ENCODE assay signal across 8 cellular contexts in genomic region chr5:57298985-57299491, GRCh38.
DNase-seq lines count a peak whose midpoint lies in the region; ATAC-seq and TF ChIP-seq lines count a peak whose summit lies in the region.

No MANE protein-coding gene starts in this region.

- H3K27me3 Mint-ChIP-seq in activated T-helper 17 cell treated with anti-CD3 and anti-CD28 coated beads, Interleukin-2, amount 50 U/mL, for 72 hours = no peaks in the 10 kb centered on the region

- H3K4me3 Mint-ChIP-seq in activated T-helper 17 cell treated with anti-CD3 and anti-CD28 coated beads, Interleukin-2, amount 50 U/mL, for 72 hours = peak overlapping the region; percentile 73

- H3K4me3 ChIP-seq in PC-9 (no peak overlapping the region), foreskin fibroblast (ENCODE audit: low read depth in 1 of 2, low read length in 2 of 2) (no peak overlapping the region), aorta (ENCODE audit: low read length in 2 of 2) (no peak overlapping the region)

- H2AFZ ChIP-seq in PC-9 = no peak overlapping the region

- H3K9me3 Mint-ChIP-seq in activated T-helper 17 cell treated with anti-CD3 and anti-CD28 coated beads, Interleukin-2, amount 50 U/mL, for 72 hours = no peaks in the 10 kb centered on the region

- peak overlapping the region; percentile 72 for H3K27ac Mint-ChIP-seq in activated T-helper 17 cell treated with anti-CD3 and anti-CD28 coated beads, Interleukin-2, amount 50 U/mL, for 72 hours

- CTCF ChIA-PET in PC-9 (lab: Charles Lee) = no interaction called here

- peak overlapping the region; percentile 10; the same call in 1 of the 2 replicates for H3K4me2 ChIP-seq in PC-9

- H3K4me1 Mint-ChIP-seq in activated T-helper 17 cell treated with anti-CD3 and anti-CD28 coated beads, Interleukin-2, amount 50 U/mL, for 72 hours = peaks cover 20% of the 10 kb centered on the region

- intact Hi-C loops in PC-9 (cut with micrococcal nuclease; ENCODE audit: unreplicated experiment) = loop anchor here (1.0 to 10.0 kb wide), 16 partner anchors 84 to 1706 kb away; no protein-coding TSS in a partner anchor
- intact Hi-C loops in aorta (cut with DNase I) = loop anchor here (1.0 to 10.0 kb wide), 3 partner anchors 478 to 1163 kb away; no protein-coding TSS in a partner anchor

- POLR2A ChIA-PET in PC-9 (lab: Charles Lee; ENCODE audit: unreplicated experiment) = no interaction called here

- peak overlapping the region; percentile 48 for H3K27ac ChIP-seq in PC-9
- no peak overlapping the region for H3K27ac ChIP-seq in aorta (ENCODE audit: low read depth in 1 of 2, low read length in 2 of 2)

- peaks cover 17% of the 10 kb centered on the region for H3K9me3 ChIP-seq in PC-9 (ENCODE audit: insufficient read depth, low read depth)
- no peaks in the 10 kb centered on the region for H3K9me3 ChIP-seq in aorta (ENCODE audit: control insufficient read depth, low read length)

- BruUV-seq in PC-9 (replicated peaks; lab: Mats Ljungman, UMichigan) = no TSS peak

- WGBS in aorta, 2 donors = 20 to 23% methylated on average over 15 of the region's 15 CpGs

- H4K20me1 ChIP-seq in PC-9 (ENCODE audit: insufficient read depth) = no peaks in the 10 kb centered on the region

- peak; percentile 27 for DNase-seq in NCI-H1436 (lab: John Stamatoyannopoulos, UW)
- DNase-seq in NCI-H1436 treated with DMSO at 0.1 percent for 48 hours (lab: John Stamatoyannopoulos, UW) = no peak
- peak; percentile 47 for DNase-seq in HS-27A (ENCODE audit: low read depth)
- DNase-seq in PC-9 = peak; percentile 58 to 67
- peak; percentile 63 to 90 for DNase-seq in foreskin fibroblast
- peak; percentile 66 for DNase-seq in non-pigmented ciliary epithelial cell (ENCODE audit: low read depth)
- DNase-seq in aorta = no peak

- H3K4me1 ChIP-seq in PC-9 (replicated peaks; ENCODE audit: insufficient read depth) (peaks cover 11% of the 10 kb centered on the region; the same call in 1 of the 2 replicates), aorta (ENCODE audit: control insufficient read depth in 1 of 2, insufficient read depth in 2 of 2, low read length in 2 of 2) (peaks cover 0 to 3% of the 10 kb centered on the region in 2 donors)

- ATAC-seq in activated T-helper 17 cell treated with anti-CD3 and anti-CD28 coated beads, Interleukin-2, amount 50 U/mL, for 72 hours (replicated peaks) = peak; percentile 69
- peak; percentile 87 for ATAC-seq in aorta (ENCODE audit: low FRiP score)

- peaks cover 4% of the 10 kb centered on the region; the same call in 1 of the 2 replicates for H3F3A ChIP-seq in PC-9 (ENCODE audit: insufficient read depth, low read depth)

- H3K79me2 ChIP-seq in PC-9 (ENCODE audit: low read depth) = no peaks in the 10 kb centered on the region

- H3K36me3 Mint-ChIP-seq in activated T-helper 17 cell treated with anti-CD3 and anti-CD28 coated beads, Interleukin-2, amount 50 U/mL, for 72 hours (ENCODE audit: low read depth) = no peaks in the 10 kb centered on the region

- H3K9me2 ChIP-seq in PC-9 (ENCODE audit: insufficient read depth) = no peaks in the 10 kb centered on the region

- H3K27me3 ChIP-seq in PC-9 (ENCODE audit: insufficient read depth, low read depth) = no peaks in the 10 kb centered on the region
- no peaks in the 10 kb centered on the region for H3K27me3 ChIP-seq in aorta (ENCODE audit: control insufficient read depth in 1 of 2, insufficient read depth in 2 of 2, low read length in 1 of 2)

- H3K36me3 ChIP-seq in PC-9 (ENCODE audit: low read depth) (no peaks in the 10 kb centered on the region), aorta (ENCODE audit: control insufficient read depth in 1 of 2, insufficient read depth in 2 of 2, low read length in 1 of 2) (no peaks in the 10 kb centered on the region)

- TF ChIP-seq CTCF in PC-9 (conservative IDR thresholded peaks at IDR 0.05) = peak; percentile 80
- TF ChIP-seq CTCF in foreskin fibroblast (IDR thresholded peaks at IDR 0.05; ENCODE audit: low read depth, low read length) = peak; percentile 26

Comparison
In these comparisons a context has a peak if more than half of its experiments do, and no peak if none do; other contexts are left out.
1. DNase-seq: peak in NCI-H1436 (single experiment), HS-27A (single experiment), PC-9 (2 of 2), foreskin fibroblast (2 of 2) and non-pigmented ciliary epithelial cell (single experiment); none in NCI-H1436 treated with DMSO at 0.1 percent for 48 hours (single experiment) and aorta (0 of 2).